1 cellular context compared by ENCODE assay signal in the genomic region with DNA sequence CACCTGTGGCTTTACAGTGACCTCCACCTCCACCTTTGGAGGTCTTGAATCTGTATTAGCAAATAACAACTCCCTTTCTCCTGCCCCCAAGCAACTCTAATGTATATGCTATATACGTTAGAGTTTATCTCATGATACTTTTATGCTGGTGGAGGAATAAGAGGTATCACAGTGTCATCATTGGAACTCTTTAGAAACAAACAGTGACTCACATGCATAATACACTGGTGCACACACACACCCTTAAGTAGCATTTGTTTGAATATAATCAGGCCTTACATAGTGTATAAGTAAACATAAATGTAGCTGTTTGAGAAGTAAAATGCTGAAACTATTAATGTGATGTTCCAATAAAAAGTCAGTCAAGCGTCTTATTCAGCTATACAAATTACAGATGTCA.
TF ChIP-seq lines count a peak whose summit lies in the region.

No MANE protein-coding gene starts in this region.

TF ChIP-seq in SK-N-SH treated with all-trans-retinoic acid at 6 μM for 48 hours, 23 proteins besides CTCF, POLR2A, EP300 and RAD21 (continued from another document):
- TF ChIP-seq, protein P1, sequence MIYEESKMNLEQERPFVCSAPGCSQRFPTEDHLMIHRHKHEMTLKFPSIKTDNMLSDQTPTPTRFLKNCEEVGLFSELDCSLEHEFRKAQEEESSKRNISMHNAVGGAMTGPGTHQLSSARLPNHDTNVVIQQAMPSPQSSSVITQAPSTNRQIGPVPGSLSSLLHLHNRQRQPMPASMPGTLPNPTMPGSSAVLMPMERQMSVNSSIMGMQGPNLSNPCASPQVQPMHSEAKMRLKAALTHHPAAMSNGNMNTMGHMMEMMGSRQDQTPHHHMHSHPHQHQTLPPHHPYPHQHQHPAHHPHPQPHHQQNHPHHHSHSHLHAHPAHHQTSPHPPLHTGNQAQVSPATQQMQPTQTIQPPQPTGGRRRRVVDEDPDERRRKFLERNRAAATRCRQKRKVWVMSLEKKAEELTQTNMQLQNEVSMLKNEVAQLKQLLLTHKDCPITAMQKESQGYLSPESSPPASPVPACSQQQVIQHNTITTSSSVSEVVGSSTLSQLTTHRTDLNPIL (CRISPR knock-in tag; IDR thresholded peaks at IDR 0.05; ENCODE audit: low read depth), result no peak
- TF ChIP-seq, protein P2, sequence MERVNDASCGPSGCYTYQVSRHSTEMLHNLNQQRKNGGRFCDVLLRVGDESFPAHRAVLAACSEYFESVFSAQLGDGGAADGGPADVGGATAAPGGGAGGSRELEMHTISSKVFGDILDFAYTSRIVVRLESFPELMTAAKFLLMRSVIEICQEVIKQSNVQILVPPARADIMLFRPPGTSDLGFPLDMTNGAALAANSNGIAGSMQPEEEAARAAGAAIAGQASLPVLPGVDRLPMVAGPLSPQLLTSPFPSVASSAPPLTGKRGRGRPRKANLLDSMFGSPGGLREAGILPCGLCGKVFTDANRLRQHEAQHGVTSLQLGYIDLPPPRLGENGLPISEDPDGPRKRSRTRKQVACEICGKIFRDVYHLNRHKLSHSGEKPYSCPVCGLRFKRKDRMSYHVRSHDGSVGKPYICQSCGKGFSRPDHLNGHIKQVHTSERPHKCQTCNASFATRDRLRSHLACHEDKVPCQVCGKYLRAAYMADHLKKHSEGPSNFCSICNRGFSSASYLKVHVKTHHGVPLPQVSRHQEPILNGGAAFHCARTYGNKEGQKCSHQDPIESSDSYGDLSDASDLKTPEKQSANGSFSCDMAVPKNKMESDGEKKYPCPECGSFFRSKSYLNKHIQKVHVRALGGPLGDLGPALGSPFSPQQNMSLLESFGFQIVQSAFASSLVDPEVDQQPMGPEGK (CRISPR knock-in tag; IDR thresholded peaks at IDR 0.05; ENCODE audit: borderline replicate concordance), result no peak
TF ChIP-seq in SK-N-SH treated with all-trans-retinoic acid at 6 μM for 48 hours: peak in this region for 0.
